13 cellular contexts compared by ENCODE assay signal in the genomic region with DNA sequence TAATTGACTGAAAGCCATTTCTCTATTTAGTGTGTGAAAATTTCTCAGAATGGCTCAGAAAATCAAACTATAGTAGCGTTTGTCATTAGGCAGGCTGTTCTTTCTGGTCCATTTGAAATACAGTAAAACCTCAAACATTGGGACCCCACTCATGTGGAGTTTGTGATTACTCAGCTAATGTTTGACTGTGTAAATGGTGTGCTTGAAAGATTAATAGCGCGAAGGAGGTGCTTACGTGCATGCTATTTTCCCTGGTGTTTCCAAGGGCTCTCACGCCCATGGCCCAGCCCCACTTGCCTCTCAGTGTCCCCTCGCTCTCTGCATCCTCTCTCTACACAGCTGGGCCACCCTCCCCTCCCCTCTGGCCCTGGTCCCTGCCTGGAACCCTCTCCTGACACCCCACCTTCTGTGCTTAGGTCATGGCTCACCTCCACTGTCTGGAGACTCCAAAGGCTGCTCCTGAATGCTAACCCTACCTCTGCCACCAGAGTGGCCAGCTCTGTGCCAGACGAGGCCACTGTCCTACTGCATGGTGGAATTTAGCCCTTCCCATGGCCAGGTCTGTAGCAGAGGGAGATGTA.
"Had no signal": no experiment of that assay in that cellular context is flagged by ENCODE, and none has a peak within 500 bp of the region (broad histone marks: within the 10 kb centered on the region; RNA-seq: fewer than 3 reads in every experiment).

No MANE protein-coding gene starts in this region.

- DNase-seq: activated CD4-positive, CD25-positive, alpha-beta regulatory T cell; amniotic stem cell; central memory CD4-positive, alpha-beta T cell; colonic mucosa; kidney; left lung; mucosa of descending colon; natural killer cell; retina; stimulated activated CD4-positive, alpha-beta T cell treated with anti-CD3 and anti-CD28 coated beads, Interleukin-2, amount 100 ng/mL, for 48 hours; tibial artery had no signal

- FAIRE-seq: endometrium, kidney, urothelium cell line had no signal
